11 cellular contexts compared by ENCODE assay signal in genomic region chr3:15306979-15307359, GRCh38.
"Had no signal": no experiment of that assay in that cellular context is flagged by ENCODE, and none has a peak within 500 bp of the region (broad histone marks: within the 10 kb centered on the region; RNA-seq: fewer than 3 reads in every experiment).

No MANE protein-coding gene starts in this region.

- DNase-seq: activated CD4-positive, alpha-beta T cell treated with anti-CD3 and anti-CD28 coated beads, Interleukin-2, amount 50 U/mL, for 1 hour; activated effector memory CD4-positive, alpha-beta T cell treated with anti-CD3 and anti-CD28 coated beads, Interleukin-2, amount 50 U/mL, for 16 hours; brain microvascular endothelial cell; dermis blood vessel endothelial cell; left cardiac atrium; upper lobe of right lung had no signal

- H3K9me3 ChIP-seq: upper lobe of right lung had no signal

- H3K9me3 Mint-ChIP-seq: neural crest cell; stimulated activated effector memory CD8-positive, alpha-beta T cell treated with anti-CD3 and anti-CD28 coated beads, Interleukin-12 subunit alpha, Interleukin-12 subunit beta, amount 100 ng/mL, for 72 hours; T-helper 1 cell treated with Interleukin-12 subunit alpha and Interleukin-12 subunit beta and Interleukin-4 antibody, amounts not matched to agents 30 μg/mL and 1 μg/mL, for 36 hours had no signal

- ATAC-seq: activated naive CD4-positive, alpha-beta T cell treated with anti-CD3 and anti-CD28 coated beads, Interleukin-2, amount 50 U/mL, for 72 hours; left cardiac atrium; stimulated activated effector memory CD8-positive, alpha-beta T cell treated with anti-CD3 and anti-CD28 coated beads, Interleukin-12 subunit alpha, Interleukin-12 subunit beta, amount 100 ng/mL, for 72 hours had no signal

- H3K36me3 ChIP-seq: brain microvascular endothelial cell had no signal

- H3K27ac ChIP-seq: brain microvascular endothelial cell had no signal

- H3K27ac Mint-ChIP-seq: activated naive CD4-positive, alpha-beta T cell treated with anti-CD3 and anti-CD28 coated beads, Interleukin-2, amount 50 U/mL, for 72 hours; stimulated activated effector memory CD8-positive, alpha-beta T cell treated with anti-CD3 and anti-CD28 coated beads, Interleukin-12 subunit alpha, Interleukin-12 subunit beta, amount 100 ng/mL, for 72 hours; T-helper 1 cell treated with Interleukin-12 subunit alpha and Interleukin-12 subunit beta and Interleukin-4 antibody, amounts not matched to agents 30 μg/mL and 1 μg/mL, for 36 hours had no signal

- H3K27me3 ChIP-seq: brain microvascular endothelial cell, upper lobe of right lung had no signal

- H3K4me3 Mint-ChIP-seq: neural crest cell; stimulated activated effector memory CD8-positive, alpha-beta T cell treated with anti-CD3 and anti-CD28 coated beads, Interleukin-12 subunit alpha, Interleukin-12 subunit beta, amount 100 ng/mL, for 72 hours; T-helper 1 cell treated with Interleukin-12 subunit alpha and Interleukin-12 subunit beta and Interleukin-4 antibody, amounts not matched to agents 30 μg/mL and 1 μg/mL, for 36 hours had no signal

- H3K4me3 ChIP-seq: skin epidermis, upper lobe of right lung had no signal
